ENCODE assay signal across 14 cellular contexts in genomic region chr5:179258922-179259730, GRCh38.
DNase-seq lines count a peak whose midpoint lies in the region; ATAC-seq, FAIRE-seq and TF ChIP-seq lines count a peak whose summit lies in the region.
"Had no signal": no experiment of that assay in that cellular context is flagged by ENCODE, and none has a peak within 500 bp of the region (broad histone marks: within the 10 kb centered on the region; RNA-seq: fewer than 3 reads in every experiment).

No MANE protein-coding gene starts in this region.

- no peaks in the 10 kb centered on the region for H3K9me3 ChIP-seq in kidney (ENCODE audit: control insufficient read depth in 1 of 2, low read length in 2 of 2)
- no peaks in the 10 kb centered on the region for H3K9me3 ChIP-seq in transverse colon

- intact Hi-C loops in kidney (cut with DNase I) (no loop called here), transverse colon (cut with DNase I; ENCODE audit: low total_unique reads) (no loop called here)

- H3K4me1 ChIP-seq in kidney (ENCODE audit: control insufficient read depth in 1 of 2, insufficient read depth in 1 of 2, low read depth in 1 of 2, low read length in 2 of 2) (no peaks in the 10 kb centered on the region), transverse colon (no peaks in the 10 kb centered on the region)

- peak; percentile 44 for DNase-seq in activated effector memory CD4-positive, alpha-beta T cell treated with anti-CD3 and anti-CD28 coated beads, Interleukin-2, amount 50 U/mL, for 16 hours
- no peak for DNase-seq in activated effector memory CD4-positive, alpha-beta T cell treated with Interleukin-2 at 50 U/mL for 16 hours
- DNase-seq in astrocyte of the cerebellum (ENCODE audit: low read depth) (peak; percentile 44), kidney (peak; percentile 40), transverse colon (peak; percentile 3), NOMO-1 treated with DMSO at 0.1 percent for 48 hours (lab: John Stamatoyannopoulos, UW; ENCODE audit: unreplicated experiment) (no peak), GM13977 (ENCODE audit: low spot score) (no peak)
- DNase-seq: ACHN; effector CD4-positive, alpha-beta T cell; NCI-H226; RPMI8226; stimulated activated CD4-positive, alpha-beta T cell treated with anti-CD3 and anti-CD28 coated beads, Interleukin-15, amount 100 ng/mL, for 24 hours; stimulated activated naive B cell treated with anti-CD40 and anti-IgM and Interleukin-4, amounts not matched to agents 10 μg/mL and 1 μg/mL and 100 μg/mL, for 72 hours had no signal

- no peak for FAIRE-seq in kidney (lab: Jason Lieb, UNC)

- no peak overlapping the region for H3K9ac ChIP-seq in kidney (ENCODE audit: low read length in 2 of 2)

- H3K4me3 ChIP-seq in astrocyte of the cerebellum (ENCODE audit: low read depth, low read length) (no peak overlapping the region), kidney (ENCODE audit: low read length in 2 of 2) (no peak overlapping the region), transverse colon (no peak overlapping the region)

- H3K27me3 ChIP-seq in transverse colon = no peaks in the 10 kb centered on the region

- H3K27ac ChIP-seq in kidney (ENCODE audit: low read depth in 2 of 2, low read length in 2 of 2) = no peak overlapping the region
- H3K27ac ChIP-seq in transverse colon = no peak overlapping the region

- in situ Hi-C loops in astrocyte of the cerebellum (cut with HindIII; ENCODE audit: low sequenced_read_pairs) = no loop called here
- in situ Hi-C loops in transverse colon (cut with MboI; ENCODE audit: low pct_ligation_motif_present in 1 of 4, low pct_unique_long_range_greater_than_20kb in 1 of 4, low sequenced_read_pairs in 3 of 4) = no loop called here
- in situ Hi-C loops in GM13977 (cut with MboI; ENCODE audit: low pct_unique_long_range_greater_than_20kb, low sequenced_read_pairs, unreplicated experiment) = no loop called here

- ATAC-seq in GM19452 (IDR thresholded peaks at IDR 0.05; ENCODE audit: unreplicated experiment) = no peak
- ATAC-seq: stimulated activated naive B cell treated with anti-CD40 and anti-IgM and Interleukin-4, amounts not matched to agents 10 μg/mL and 1 μg/mL and 100 μg/mL, for 72 hours had no signal

- no peak for TF ChIP-seq POLR2A in transverse colon (IDR thresholded peaks at IDR 0.05)

- WGBS in transverse colon (ENCODE audit: low coverage in 1 of 2), 2 donors = 82% methylated on average over 23 of the region's 26 CpGs; no CpG with 5 or more reads in 1 of the 2 donors

- no peak for TF ChIP-seq CTCF in astrocyte of the cerebellum (IDR thresholded peaks at IDR 0.05; ENCODE audit: low read depth, low read length, missing control alignments)
- no peak for TF ChIP-seq CTCF in kidney (IDR thresholded peaks at IDR 0.05; ENCODE audit: borderline replicate concordance, extremely low read depth, insufficient read depth)
- TF ChIP-seq CTCF in transverse colon (IDR thresholded peaks at IDR 0.05) = no peak
- TF ChIP-seq CTCF in GM13977 (IDR thresholded peaks at IDR 0.05; ENCODE audit: extremely low read depth, insufficient read depth, missing control alignments) = no peak

- TF ChIP-seq EP300 in transverse colon (IDR thresholded peaks at IDR 0.05; ENCODE audit: low read depth) = no peak

- H3K36me3 ChIP-seq in kidney (ENCODE audit: control insufficient read depth in 1 of 2, insufficient read depth in 2 of 2, low read length in 2 of 2) (no peaks in the 10 kb centered on the region), transverse colon (no peaks in the 10 kb centered on the region)

Comparison
In these comparisons a context has a peak if more than half of its experiments do, and no peak if none do; other contexts are left out.
1. DNase-seq: peak in activated effector memory CD4-positive, alpha-beta T cell treated with anti-CD3 and anti-CD28 coated beads, Interleukin-2, amount 50 U/mL, for 16 hours (single experiment), astrocyte of the cerebellum (single experiment), kidney (single experiment) and transverse colon (single experiment); none in activated effector memory CD4-positive, alpha-beta T cell treated with Interleukin-2 at 50 U/mL for 16 hours (single experiment), NOMO-1 treated with DMSO at 0.1 percent for 48 hours (single experiment) and GM13977 (single experiment).